Comparison of ENCODE assay signal across 23 cellular contexts in the genomic region with DNA sequence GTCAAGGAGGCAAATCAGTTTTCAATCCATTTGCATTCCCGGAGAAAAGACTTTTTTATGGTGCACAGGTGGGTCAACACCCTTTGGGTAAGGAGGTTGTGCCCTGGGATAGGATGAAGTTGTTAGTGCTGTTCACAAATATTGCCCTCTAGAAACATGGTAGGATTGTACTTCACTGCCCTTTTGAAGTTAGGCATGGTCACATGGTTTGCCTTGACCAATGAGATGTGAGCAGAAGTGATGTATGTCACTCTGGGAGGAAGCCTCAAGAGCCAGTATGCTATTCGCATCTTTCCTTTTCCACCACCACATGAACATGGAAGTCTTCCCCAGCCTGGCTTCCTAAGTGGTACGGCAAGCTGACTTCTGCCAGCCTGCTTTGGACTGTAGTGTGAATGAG.
A peak's percentile ranks its signal among the peaks of the same experiment; 100 is the strongest.
DNase-seq lines count a peak whose midpoint lies in the region; ATAC-seq, FAIRE-seq and TF ChIP-seq lines count a peak whose summit lies in the region.
"Had no signal": no experiment of that assay in that cellular context is flagged by ENCODE, and none has a peak within 500 bp of the region (broad histone marks: within the 10 kb centered on the region; RNA-seq: fewer than 3 reads in every experiment).

No MANE protein-coding gene starts in this region.

- POLR2A ChIA-PET in K562 (lab: Yijun Ruan, JAX): no interaction called here
- POLR2A ChIA-PET in activated CD4-positive, alpha-beta T cell treated with anti-CD3 and anti-CD28 coated beads, Interleukin-2, amount 10 ng/mL, durations not matched to agents 7 days and 5 days (lab: Charles Lee): no interaction called here

- H3K27ac Mint-ChIP-seq in activated CD4-positive, alpha-beta T cell treated with anti-CD3 and anti-CD28 coated beads, Interleukin-2, amount 10 ng/mL, durations not matched to agents 7 days and 5 days: no peak overlapping the region
- H3K27ac Mint-ChIP-seq: CD4-positive, alpha-beta T cell; IgD-negative memory B cell had no signal

- ATAC-seq in K562: no peak
- no peak for ATAC-seq in GM21381 (IDR thresholded peaks at IDR 0.05; ENCODE audit: unreplicated experiment)
- ATAC-seq: A549 had no signal

- H3K79me1 ChIP-seq in mesendoderm (ENCODE audit: low read length): no peaks in the 10 kb centered on the region

- H3K56ac ChIP-seq in mesendoderm (ENCODE audit: low read length): no peak overlapping the region

- H3K9ac ChIP-seq in Karpas-422 (ENCODE audit: low read length) (no peak overlapping the region), K562 (ENCODE audit: insufficient read depth in 1 of 2, low read depth in 2 of 2, low read length in 2 of 2) (no peak overlapping the region), mesendoderm (ENCODE audit: low read length) (no peak overlapping the region)
- H3K9ac ChIP-seq: KMS-11 had no signal

- H3K36me3 ChIP-seq in Karpas-422 (ENCODE audit: insufficient read depth, low read length) (no peaks in the 10 kb centered on the region), K562 (ENCODE audit: control insufficient read depth, insufficient read depth, low read length) (no peaks in the 10 kb centered on the region), mesendoderm (ENCODE audit: control insufficient read depth, insufficient read depth, low read length) (no peaks in the 10 kb centered on the region)
- H3K36me3 ChIP-seq: HAP-1 had no signal

- H3K9me3 ChIP-seq in Karpas-422 (ENCODE audit: low read length): peaks cover 12% of the 10 kb centered on the region
- no peaks in the 10 kb centered on the region for H3K9me3 ChIP-seq in K562 (replicated peaks; ENCODE audit: control insufficient read depth, insufficient read depth, low read depth, low read length)
- H3K9me3 ChIP-seq: A549 had no signal

- H3K4me2 ChIP-seq in Karpas-422 (ENCODE audit: low read depth, low read length, poor library complexity, severe bottlenecking): no peak overlapping the region
- no peak overlapping the region for H3K4me2 ChIP-seq in K562 (ENCODE audit: insufficient read depth, low read length)
- no peak overlapping the region for H3K4me2 ChIP-seq in mesendoderm (ENCODE audit: low read length)
- H3K4me2 ChIP-seq: A549, KMS-11 had no signal

- peaks cover 16% of the 10 kb centered on the region for H3K36me3 Mint-ChIP-seq in activated CD4-positive, alpha-beta T cell treated with anti-CD3 and anti-CD28 coated beads, Interleukin-2, amount 10 ng/mL, durations not matched to agents 7 days and 5 days (ENCODE audit: low read depth)
- H3K36me3 Mint-ChIP-seq: IgD-negative memory B cell had no signal

- peak overlapping the region; percentile 27 for H2AK5ac ChIP-seq in mesendoderm (ENCODE audit: low read length)

- no peak overlapping the region for H4K8ac ChIP-seq in mesendoderm (ENCODE audit: low read depth, low read length)

- no peak overlapping the region for H2BK120ac ChIP-seq in mesendoderm (ENCODE audit: low read depth, low read length)

- TF ChIP-seq CTCF in K562 (IDR thresholded peaks at IDR 0.05 in 2 of 3, conservative IDR thresholded peaks at IDR 0.05 in 1 of 3; ENCODE audit: insufficient read depth in 2 of 3, low read depth in 1 of 3, low read length in 3 of 3): no peak

- H4K5ac ChIP-seq in mesendoderm (ENCODE audit: low read length): no peak overlapping the region

- H3K9me2 ChIP-seq in Karpas-422 (replicated peaks; ENCODE audit: insufficient read depth, low read length): no peaks in the 10 kb centered on the region

- H3K27me3 ChIP-seq in Karpas-422 (ENCODE audit: low read length) (peaks cover 4% of the 10 kb centered on the region; the same call in 1 of the 2 replicates), K562 (ENCODE audit: control insufficient read depth in 2 of 2, insufficient read depth in 2 of 2, low read length in 2 of 2) (no peaks in the 10 kb centered on the region), mesendoderm (ENCODE audit: insufficient read depth, low read length, poor library complexity) (no peaks in the 10 kb centered on the region)

- H2BK15ac ChIP-seq in mesendoderm (replicated peaks; ENCODE audit: low read depth): no peak overlapping the region

- no peak for TF ChIP-seq RAD21 in K562 (CRISPR knock-in tag; conservative IDR thresholded peaks at IDR 0.05 in 1 of 2, IDR thresholded peaks at IDR 0.05 in 1 of 2)

- no peak overlapping the region for H2AFZ ChIP-seq in Karpas-422 (ENCODE audit: low read length)
- no peak overlapping the region for H2AFZ ChIP-seq in K562 (ENCODE audit: low read depth, low read length)

- peaks cover 14% of the 10 kb centered on the region for H3K4me1 Mint-ChIP-seq in activated CD4-positive, alpha-beta T cell treated with anti-CD3 and anti-CD28 coated beads, Interleukin-2, amount 10 ng/mL, durations not matched to agents 7 days and 5 days

- no TSS peak for BruUV-seq in K562 (replicated peaks; lab: Mats Ljungman, UMichigan)

- H4K20me1 ChIP-seq in Karpas-422 (ENCODE audit: insufficient read depth, low read depth, low read length) (no peaks in the 10 kb centered on the region), K562 (replicated peaks; ENCODE audit: control insufficient read depth, insufficient read depth, low read length) (no peaks in the 10 kb centered on the region)

- CTCF ChIA-PET in K562 (lab: Yijun Ruan, JAX; ENCODE audit: low intra/inter-chr PET ratio): no interaction called here
- CTCF ChIA-PET in activated CD4-positive, alpha-beta T cell treated with anti-CD3 and anti-CD28 coated beads, Interleukin-2, amount 10 ng/mL, durations not matched to agents 7 days and 5 days (lab: Charles Lee): no interaction called here

- no peak overlapping the region for H3K4me3 ChIP-seq in Karpas-422 (ENCODE audit: low read length)
- no peak overlapping the region for H3K4me3 ChIP-seq in K562
- H3K4me3 ChIP-seq in mesendoderm (ENCODE audit: low read length): no peak overlapping the region
- H3K4me3 ChIP-seq: A549, HAP-1 had no signal

- H3K27ac ChIP-seq in Karpas-422 (ENCODE audit: low read length) (no peak overlapping the region), K562 (ENCODE audit: extremely low read depth, low read depth, low read length) (no peak overlapping the region), mesendoderm (ENCODE audit: low read depth, low read length) (no peak overlapping the region)
- H3K27ac ChIP-seq: 22Rv1, A549, C4-2B, KMS-11 had no signal

- peaks cover 2% of the 10 kb centered on the region for H3K27me3 Mint-ChIP-seq in activated CD4-positive, alpha-beta T cell treated with anti-CD3 and anti-CD28 coated beads, Interleukin-2, amount 10 ng/mL, durations not matched to agents 7 days and 5 days

- no peak overlapping the region for H2BK5ac ChIP-seq in mesendoderm (ENCODE audit: low read length)

- no peak for FAIRE-seq in K562 (lab: Jason Lieb, UNC)
- FAIRE-seq: A549, D721Med, GM12892, GM18507, HTR-8/SVneo had no signal

- no peak overlapping the region for H3K18ac ChIP-seq in mesendoderm (ENCODE audit: low read length)

- H3K9me3 Mint-ChIP-seq in activated CD4-positive, alpha-beta T cell treated with anti-CD3 and anti-CD28 coated beads, Interleukin-2, amount 10 ng/mL, durations not matched to agents 7 days and 5 days: peaks cover 11% of the 10 kb centered on the region

- intact Hi-C loops in K562 (cut with micrococcal nuclease): no loop called here

- no peak overlapping the region for H3K4ac ChIP-seq in mesendoderm (ENCODE audit: low read depth, low read length)

- in situ Hi-C loops in K562 (cut with MboI): no loop called here

- no peak overlapping the region for H3K23ac ChIP-seq in mesendoderm (ENCODE audit: low read length)

- no peaks in the 10 kb centered on the region for H3K9me1 ChIP-seq in K562 (ENCODE audit: control insufficient read depth, insufficient read depth, low read length)

- H3K4me1 ChIP-seq in Karpas-422 (ENCODE audit: low read length) (no peaks in the 10 kb centered on the region), K562 (replicated peaks in 1 of 2; ENCODE audit: control insufficient read depth in 2 of 2, insufficient read depth in 2 of 2, low read length in 2 of 2) (no peaks in the 10 kb centered on the region), mesendoderm (ENCODE audit: control insufficient read depth, low read depth, low read length) (peaks cover 5% of the 10 kb centered on the region)
- H3K4me1 ChIP-seq: A549, Caco-2 had no signal

- no peaks in the 10 kb centered on the region for H3K79me2 ChIP-seq in Karpas-422 (ENCODE audit: low read length)
- no peaks in the 10 kb centered on the region for H3K79me2 ChIP-seq in K562 (ENCODE audit: control insufficient read depth, insufficient read depth, low read length)
- no peaks in the 10 kb centered on the region for H3K79me2 ChIP-seq in mesendoderm (ENCODE audit: control insufficient read depth, insufficient read depth, low read length)

- peak; percentile 18 for DNase-seq in DMS 273 (lab: John Stamatoyannopoulos, UW; ENCODE audit: unreplicated experiment)
- no peak for DNase-seq in DMS 273 treated with DMSO at 0.1 percent for 48 hours (lab: John Stamatoyannopoulos, UW)
- DNase-seq in Karpas-422: peak; percentile 44
- DNase-seq in K562 (ENCODE audit: extremely low read depth in 1 of 4, low spot score in 3 of 4): peak; percentile 3 to 31 (median 16)
- DNase-seq in mesendoderm: no peak
- no peak for DNase-seq in activated CD4-positive, alpha-beta T cell treated with anti-CD3 and anti-CD28 coated beads, Interleukin-2, amount 10 ng/mL, durations not matched to agents 7 days and 5 days
- DNase-seq in KG1 (lab: John Stamatoyannopoulos, UW): no peak
- DNase-seq: AML-193; Caco-2; CD4-positive, alpha-beta T cell; DMS79 treated with DMSO at 0.1 percent for 48 hours; EL had no signal

- no peak overlapping the region for H3K4me3 Mint-ChIP-seq in activated CD4-positive, alpha-beta T cell treated with anti-CD3 and anti-CD28 coated beads, Interleukin-2, amount 10 ng/mL, durations not matched to agents 7 days and 5 days
- H3K4me3 Mint-ChIP-seq: CD4-positive, alpha-beta T cell; IgD-negative memory B cell had no signal

- TF ChIP-seq EP300 in K562 (IDR thresholded peaks at IDR 0.05; ENCODE audit: low read length): no peak

- 0% methylated on average over 2 of the region's 3 CpGs for WGBS in K562 (ENCODE audit: insufficient coverage, low coverage, missing lambda C conversion rate)
- no CpG with 5 or more reads among the region's 3 CpGs for WGBS in mesendoderm (ENCODE audit: extremely low coverage, insufficient coverage, low lambda C conversion rate)

- TF ChIP-seq POLR2A in K562 (conservative IDR thresholded peaks at IDR 0.05): no peak

TF ChIP-seq in K562, 482 proteins besides CTCF, POLR2A, EP300 and RAD21 (continues in another document):
- no peak for TF ChIP-seq KLF10 (CRISPR knock-in tag; IDR thresholded peaks at IDR 0.05)
- no peak for TF ChIP-seq ZNF695 (CRISPR knock-in tag; IDR thresholded peaks at IDR 0.05)
- TF ChIP-seq, protein P1, sequence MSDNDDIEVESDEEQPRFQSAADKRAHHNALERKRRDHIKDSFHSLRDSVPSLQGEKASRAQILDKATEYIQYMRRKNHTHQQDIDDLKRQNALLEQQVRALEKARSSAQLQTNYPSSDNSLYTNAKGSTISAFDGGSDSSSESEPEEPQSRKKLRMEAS (CRISPR knock-in tag; IDR thresholded peaks at IDR 0.05): no peak

Comparison
In these comparisons a context has a peak if more than half of its experiments do, and no peak if none do; other contexts are left out.
1. DNase-seq: peak in DMS 273 (single experiment), Karpas-422 (single experiment) and K562 (4 of 4); none in DMS 273 treated with DMSO at 0.1 percent for 48 hours (single experiment), mesendoderm (single experiment), activated CD4-positive, alpha-beta T cell treated with anti-CD3 and anti-CD28 coated beads, Interleukin-2, amount 10 ng/mL, durations not matched to agents 7 days and 5 days (single experiment) and KG1 (single experiment).